Comparison of ENCODE assay signal across 8 cellular contexts in genomic region chr12:57487597-57488396, GRCh38. TPM values are rescaled to one million over a fixed set of nuclear protein-coding genes. Genes with fewer than 3 reads are reported as not detected.
A peak's percentile ranks its signal among the peaks of the same experiment; 100 is the strongest.
DNase-seq lines count a peak whose midpoint lies in the region; ATAC-seq and TF ChIP-seq lines count a peak whose summit lies in the region.

TSS of gene MARS1 (plus strand) at chr12:57488068. CDS start at chr12:57488091, 23 bp downstream.

- TF ChIP-seq CTCF in nephron progenitor cell (IDR thresholded peaks at IDR 0.05), result no peak

- H3K36me3 ChIP-seq in HAP-1 (replicated peaks) (peaks cover 39% of the 10 kb centered on the region), MG63 (peaks cover 42% of the 10 kb centered on the region)

- H3K4me1 Mint-ChIP-seq in nephron progenitor cell, result peaks cover 16% of the 10 kb centered on the region
- H3K4me1 Mint-ChIP-seq in stimulated activated naive CD8-positive, alpha-beta T cell treated with anti-CD3 and anti-CD28 coated beads, Interleukin-15, amount 100 ng/mL, for 72 hours, result peaks cover 57% of the 10 kb centered on the region

- no peaks in the 10 kb centered on the region for H3K9me3 Mint-ChIP-seq in nephron progenitor cell
- no peaks in the 10 kb centered on the region for H3K9me3 Mint-ChIP-seq in stimulated activated naive CD8-positive, alpha-beta T cell treated with anti-CD3 and anti-CD28 coated beads, Interleukin-15, amount 100 ng/mL, for 72 hours

- H3K27me3 ChIP-seq in HAP-1 (ENCODE audit: low read depth) (no peaks in the 10 kb centered on the region), MG63 (no peaks in the 10 kb centered on the region)

- H3K36me3 Mint-ChIP-seq in nephron progenitor cell (ENCODE audit: low read depth), result peaks cover 31% of the 10 kb centered on the region

- DNase-seq in GDM1 (lab: John Stamatoyannopoulos, UW) (peak; percentile 91), HAP-1 (ENCODE audit: low spot score in 2 of 2) (peak; percentile 94 to 97), MG63 (peak; percentile 96), SHP77 treated with DMSO at 0.1 percent for 48 hours (lab: John Stamatoyannopoulos, UW) (peak; percentile 97), fibroblast of the conjunctiva (ENCODE audit: low read depth) (peak; percentile 94), nephron progenitor cell (peak; percentile 83)
- peak; percentile 98 for DNase-seq in activated effector memory CD4-positive, alpha-beta T cell treated with anti-CD3 and anti-CD28 coated beads, Interleukin-2, amount 50 U/mL, for 16 hours
- DNase-seq in stimulated activated naive CD8-positive, alpha-beta T cell treated with anti-CD3 and anti-CD28 coated beads, Interleukin-15, amount 100 ng/mL, for 72 hours, result peak; percentile 90 to 95

- H3K4me3 ChIP-seq in HAP-1, result peak within 1 kb of the TSS; percentile 92
- peak within 1 kb of the TSS; percentile 77 for H3K4me3 ChIP-seq in MG63

- H3K27ac Mint-ChIP-seq in nephron progenitor cell, result peak within 1 kb of the TSS; percentile 94
- peak within 1 kb of the TSS; percentile 99 to 100 for H3K27ac Mint-ChIP-seq in stimulated activated naive CD8-positive, alpha-beta T cell treated with anti-CD3 and anti-CD28 coated beads, Interleukin-15, amount 100 ng/mL, for 72 hours

- in situ Hi-C loops in HAP-1 (cut with MboI; ENCODE audit: low sequenced_read_pairs), result no loop called here

- peaks cover 9% of the 10 kb centered on the region for H3K27me3 Mint-ChIP-seq in nephron progenitor cell (ENCODE audit: low read depth, poor library complexity)
- no peaks in the 10 kb centered on the region for H3K27me3 Mint-ChIP-seq in stimulated activated naive CD8-positive, alpha-beta T cell treated with anti-CD3 and anti-CD28 coated beads, Interleukin-15, amount 100 ng/mL, for 72 hours

- H3K4me1 ChIP-seq in HAP-1, result no peaks in the 10 kb centered on the region

- H3K4me3 Mint-ChIP-seq in nephron progenitor cell, result peak within 1 kb of the TSS; percentile 96
- H3K4me3 Mint-ChIP-seq in stimulated activated naive CD8-positive, alpha-beta T cell treated with anti-CD3 and anti-CD28 coated beads, Interleukin-15, amount 100 ng/mL, for 72 hours, result peak within 1 kb of the TSS; percentile 84 to 99

- ATAC-seq in stimulated activated naive CD8-positive, alpha-beta T cell treated with anti-CD3 and anti-CD28 coated beads, Interleukin-15, amount 100 ng/mL, for 72 hours, result peak; percentile 98

- no peaks in the 10 kb centered on the region for H3K9me3 ChIP-seq in HAP-1
- H3K9me3 ChIP-seq in MG63, result no peaks in the 10 kb centered on the region

RNA-seq across cellular contexts. Expression of gene MARS1, which starts in this region (rescaled TPM):
- 245 and 285 TPM in 2 replicates for total RNA-seq in MG63 (2014; rRNA removed; shearing (Covaris generic); ENCODE audit: low replicate concordance)

Comparison
In these comparisons a context has a peak if more than half of its experiments do, and no peak if none do; other contexts are left out.
1. Peak in every context shown above with its lines: DNase-seq, ATAC-seq and H3K4me3 ChIP-seq.